ENCODE assay signal across 17 cellular contexts in genomic region chr3:13162550-13163320, GRCh38.
"Had no signal": no experiment of that assay in that cellular context is flagged by ENCODE, and none has a peak within 500 bp of the region (broad histone marks: within the 10 kb centered on the region; RNA-seq: fewer than 3 reads in every experiment).

No MANE protein-coding gene starts in this region.

- H3K4me1 ChIP-seq: colonic mucosa, transverse colon, vagina had no signal

- H3K4me1 Mint-ChIP-seq: activated naive CD4-positive, alpha-beta T cell treated with anti-CD3 and anti-CD28 coated beads, Interleukin-2, amount 50 U/mL, for 24 hours had no signal

- H3K9me3 ChIP-seq: colonic mucosa, transverse colon, vagina had no signal

- H3K27me3 Mint-ChIP-seq: activated naive CD4-positive, alpha-beta T cell treated with anti-CD3 and anti-CD28 coated beads, Interleukin-2, amount 50 U/mL, for 24 hours had no signal

- FAIRE-seq: endometrium, islet of Langerhans had no signal

- H3K4me3 Mint-ChIP-seq: activated naive CD4-positive, alpha-beta T cell treated with anti-CD3 and anti-CD28 coated beads, Interleukin-2, amount 50 U/mL, for 24 hours; naive thymus-derived CD4-positive, alpha-beta T cell; T-helper 2 cell treated with Interferon-gamma antibody and Interleukin-4, amounts not matched to agents 5 μg/mL and 100 μg/mL, for 36 hours had no signal

- H3K27ac Mint-ChIP-seq: activated naive CD4-positive, alpha-beta T cell treated with anti-CD3 and anti-CD28 coated beads, Interleukin-2, amount 50 U/mL, for 24 hours; naive thymus-derived CD4-positive, alpha-beta T cell; T-helper 2 cell treated with Interferon-gamma antibody and Interleukin-4, amounts not matched to agents 5 μg/mL and 100 μg/mL, for 36 hours had no signal

- H3K4me2 ChIP-seq: smooth muscle cell had no signal

- H3K27ac ChIP-seq: cardiac muscle cell, colonic mucosa, transverse colon, vagina had no signal

- ATAC-seq: naive thymus-derived CD4-positive, alpha-beta T cell; right cardiac atrium had no signal

- H3K36me3 Mint-ChIP-seq: activated naive CD4-positive, alpha-beta T cell treated with anti-CD3 and anti-CD28 coated beads, Interleukin-2, amount 50 U/mL, for 24 hours; naive thymus-derived CD4-positive, alpha-beta T cell had no signal

- H3K27me3 ChIP-seq: cardiac muscle cell, colonic mucosa, transverse colon, vagina had no signal

- H3K4me3 ChIP-seq: cardiac muscle cell, colonic mucosa, smooth muscle cell, transverse colon, vagina had no signal

- H3K9me3 Mint-ChIP-seq: activated naive CD4-positive, alpha-beta T cell treated with anti-CD3 and anti-CD28 coated beads, Interleukin-2, amount 50 U/mL, for 24 hours; T-helper 2 cell treated with Interferon-gamma antibody and Interleukin-4, amounts not matched to agents 5 μg/mL and 100 μg/mL, for 36 hours had no signal

- H3K36me3 ChIP-seq: cardiac muscle cell, colonic mucosa, transverse colon, vagina had no signal

- DNase-seq: activated CD4-positive, CD25-positive, alpha-beta regulatory T cell treated with anti-CD3 and anti-CD28 coated beads, Interleukin-2, amount 50 U/mL, for 72 hours; colonic mucosa; hypothalamus; naive thymus-derived CD4-positive, alpha-beta T cell; right cardiac atrium; stimulated activated CD4-positive, alpha-beta T cell treated with anti-CD3 and anti-CD28 coated beads, Interleukin-4, amount 100 ng/mL, for 4 hours; stimulated activated CD8-positive, alpha-beta memory T cell treated with anti-CD3 and anti-CD28 coated beads, Interleukin-4, amount 100 ng/mL, for 48 hours; stimulated activated naive CD4-positive, alpha-beta T cell treated with Interleukin-2 at 50 U/mL for 16 hours; substantia nigra; transverse colon had no signal
